12 cellular contexts compared by ENCODE assay signal in the genomic region with DNA sequence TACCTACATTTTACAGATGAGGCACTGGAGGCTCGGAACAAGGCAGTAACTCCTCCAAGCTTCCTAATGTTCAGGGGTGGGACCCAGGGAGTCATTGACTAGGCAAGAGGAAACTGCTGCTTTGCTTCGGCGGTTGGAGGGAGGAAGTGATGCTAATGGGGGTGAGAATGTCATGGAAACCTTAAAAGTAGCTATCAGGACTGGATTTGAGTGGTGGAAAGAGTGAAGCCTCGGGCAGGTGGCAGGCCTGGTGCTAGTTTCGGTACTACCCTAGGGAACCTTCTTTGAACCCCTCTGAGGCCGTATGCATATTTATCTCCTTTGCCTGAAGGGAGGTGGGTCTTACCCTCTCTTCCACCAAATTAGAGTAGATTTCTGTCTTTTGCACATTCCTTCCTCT. TPM values are rescaled to one million over a fixed set of nuclear protein-coding genes. Genes with fewer than 3 reads are reported as not detected.
DNase-seq lines count a peak whose midpoint lies in the region; ATAC-seq and TF ChIP-seq lines count a peak whose summit lies in the region.
"Had no signal": no experiment of that assay in that cellular context is flagged by ENCODE, and none has a peak within 500 bp of the region (broad histone marks: within the 10 kb centered on the region; RNA-seq: fewer than 3 reads in every experiment).

No MANE protein-coding gene starts in this region.

- H3K4me1 Mint-ChIP-seq in T-helper 17 cell (peaks cover 10% of the 10 kb centered on the region), immature natural killer cell (peaks cover 19 to 29% of the 10 kb centered on the region in 2 donors)

- H3K27ac Mint-ChIP-seq in T-helper 17 cell, result peak overlapping the region; percentile 37
- H3K27ac Mint-ChIP-seq in immature natural killer cell, result peak overlapping the region in 5 of 6 donors; percentile 61 to 90 (median 85)

- TSS peak; percentile 52 for BruUV-seq in HCT116 (replicated peaks; lab: Mats Ljungman, UMichigan)

- H3K27ac ChIP-seq in HCT116 (ENCODE audit: low read depth, low read length) (no peak overlapping the region), tibial nerve (no peak overlapping the region)
- H3K27ac ChIP-seq: colonic mucosa had no signal

- no peaks in the 10 kb centered on the region for H3K27me3 ChIP-seq in HCT116 (ENCODE audit: insufficient read depth, low read length)
- H3K27me3 ChIP-seq in tibial nerve, result peaks cover 0 to 34% of the 10 kb centered on the region in 2 donors
- H3K27me3 ChIP-seq: colonic mucosa had no signal

- DNase-seq in GF-D8 (lab: John Stamatoyannopoulos, UW) (peak; percentile 78), HCT116 (ENCODE audit: low read depth, low spot score) (no peak), T-helper 17 cell (no peak), immature natural killer cell (peak; percentile 43 to 57 (median 44)), NCI-H2171 (lab: John Stamatoyannopoulos, UW) (no peak), ACHN (no peak), tibial nerve (ENCODE audit: low spot score in 2 of 2) (no peak)
- DNase-seq: colonic mucosa, NCI-H1694 treated with DMSO at 0.1 percent for 48 hours had no signal

- TF ChIP-seq RAD21 in HCT116 (IDR thresholded peaks at IDR 0.05; ENCODE audit: low read depth), result no peak

- H3K9me3 Mint-ChIP-seq in immature natural killer cell, result no peaks in the 10 kb centered on the region

- H3K4me3 Mint-ChIP-seq in T-helper 17 cell (peak overlapping the region; percentile 77), immature natural killer cell (peak overlapping the region; percentile 79 to 88 (median 84))

- in situ Hi-C loops in ACHN (cut with HindIII; ENCODE audit: low pct_ligation_motif_present, low pct_unique_long_range_greater_than_20kb, low sequenced_read_pairs), result no loop called here

- peaks cover 4% of the 10 kb centered on the region for H3K36me3 Mint-ChIP-seq in T-helper 17 cell (ENCODE audit: low read depth)
- H3K36me3 Mint-ChIP-seq in immature natural killer cell, result no peaks in the 10 kb centered on the region

- RAD21 ChIA-PET in HCT116 (lab: Charles Lee; ENCODE audit: low non-redundant PET in 1 of 2, low total read pairs in 2 of 2, uncharacterized antibody in 2 of 2, unreplicated experiment in 2 of 2), result no interaction called here

- peak overlapping the region; percentile 98 for H3K4me2 ChIP-seq in HCT116 (ENCODE audit: low read length)

- 49 to 58% methylated on average over 6 of the region's 6 CpGs for WGBS in tibial nerve, 2 donors

- intact Hi-C loops in HCT116 (cut with micrococcal nuclease), result no loop called here

- H3K4me3 ChIP-seq in HCT116 (replicated peaks in 1 of 2; ENCODE audit: low read depth in 1 of 2, low read length in 2 of 2) (no peak overlapping the region; a peak in 1 of 4 replicates), tibial nerve (no peak overlapping the region)

- TF ChIP-seq POLR2A in HCT116 (IDR thresholded peaks at IDR 0.05; ENCODE audit: borderline replicate concordance, extremely low read depth, insufficient read depth, insufficient read length), result no peak
- no peak for TF ChIP-seq POLR2A in tibial nerve (IDR thresholded peaks at IDR 0.05)

- H3K27me3 Mint-ChIP-seq in T-helper 17 cell (peaks cover 45% of the 10 kb centered on the region), immature natural killer cell (ENCODE audit: low read depth in 3 of 3) (peaks cover 1 to 8% (median 2%) of the 10 kb centered on the region in 3 donors)

- H3K4me1 ChIP-seq in HCT116 (ENCODE audit: control insufficient read depth in 1 of 2, insufficient read depth in 2 of 2, low read length in 2 of 2), result peaks cover 3 to 34% of the 10 kb centered on the region in 2 experiments; a peak in 3 of 4 replicates
- peaks cover 0 to 17% (median 8%) of the 10 kb centered on the region in 4 donors for H3K4me1 ChIP-seq in tibial nerve

- POLR2A ChIA-PET in HCT116 (lab: Charles Lee), result no interaction called here

- H3K79me2 ChIP-seq in HCT116 (ENCODE audit: insufficient read depth, low read length), result peaks cover 22% of the 10 kb centered on the region

- no peaks in the 10 kb centered on the region for H3K9me2 ChIP-seq in HCT116 (ENCODE audit: insufficient read depth)

- no peaks in the 10 kb centered on the region for H3K36me3 ChIP-seq in HCT116 (ENCODE audit: control insufficient read depth in 1 of 2, insufficient read depth in 2 of 2, low read length in 2 of 2)
- H3K36me3 ChIP-seq in tibial nerve, result no peaks in the 10 kb centered on the region
- H3K36me3 ChIP-seq: colonic mucosa, transverse colon had no signal

- ATAC-seq in HCT116, result no peak
- ATAC-seq in T-helper 17 cell, result peak; percentile 38
- no peak for ATAC-seq in GM18870 (IDR thresholded peaks at IDR 0.05; ENCODE audit: unreplicated experiment)

- TF ChIP-seq EP300 in tibial nerve (IDR thresholded peaks at IDR 0.05), result no peak

- H4K20me1 ChIP-seq in HCT116 (ENCODE audit: insufficient read depth), result no peaks in the 10 kb centered on the region

- TF ChIP-seq CTCF in HCT116 (IDR thresholded peaks at IDR 0.05 in 2 of 3, conservative IDR thresholded peaks at IDR 0.05 in 1 of 3; ENCODE audit: borderline replicate concordance in 1 of 3, insufficient read depth in 1 of 3, low read depth in 2 of 3, low read length in 2 of 3) (no peak), tibial nerve (IDR thresholded peaks at IDR 0.05) (no peak)

- H3K9ac ChIP-seq in HCT116 (ENCODE audit: low read length), result no peak overlapping the region

- no peaks in the 10 kb centered on the region for H3K9me3 ChIP-seq in HCT116 (ENCODE audit: control insufficient read depth in 1 of 2, insufficient read depth in 1 of 2, low read depth in 1 of 2, low read length in 2 of 2)
- no peaks in the 10 kb centered on the region for H3K9me3 ChIP-seq in T-helper 17 cell (ENCODE audit: control insufficient read depth, low read length, poor library complexity, severe bottlenecking)
- no peaks in the 10 kb centered on the region for H3K9me3 ChIP-seq in tibial nerve
- H3K9me3 ChIP-seq: colonic mucosa, transverse colon had no signal

- CTCF ChIA-PET in HCT116 (lab: Charles Lee), result no interaction called here

- no peak overlapping the region for H2AFZ ChIP-seq in HCT116 (ENCODE audit: low read depth, low read length, poor library complexity, severe bottlenecking)

TF ChIP-seq in HCT116, 20 proteins besides CTCF, POLR2A, EP300 and RAD21:
- TF ChIP-seq FOSL1 (IDR thresholded peaks at IDR 0.05; ENCODE audit: low read depth), result no peak
- TF ChIP-seq CEBPB (IDR thresholded peaks at IDR 0.05; ENCODE audit: low read depth), result no peak
- no peak for TF ChIP-seq SP1 (IDR thresholded peaks at IDR 0.05; ENCODE audit: low read depth)
- TF ChIP-seq POLR2AphosphoS5 (IDR thresholded peaks at IDR 0.05; ENCODE audit: low read depth, low read length), result no peak
- TF ChIP-seq, protein P1, sequence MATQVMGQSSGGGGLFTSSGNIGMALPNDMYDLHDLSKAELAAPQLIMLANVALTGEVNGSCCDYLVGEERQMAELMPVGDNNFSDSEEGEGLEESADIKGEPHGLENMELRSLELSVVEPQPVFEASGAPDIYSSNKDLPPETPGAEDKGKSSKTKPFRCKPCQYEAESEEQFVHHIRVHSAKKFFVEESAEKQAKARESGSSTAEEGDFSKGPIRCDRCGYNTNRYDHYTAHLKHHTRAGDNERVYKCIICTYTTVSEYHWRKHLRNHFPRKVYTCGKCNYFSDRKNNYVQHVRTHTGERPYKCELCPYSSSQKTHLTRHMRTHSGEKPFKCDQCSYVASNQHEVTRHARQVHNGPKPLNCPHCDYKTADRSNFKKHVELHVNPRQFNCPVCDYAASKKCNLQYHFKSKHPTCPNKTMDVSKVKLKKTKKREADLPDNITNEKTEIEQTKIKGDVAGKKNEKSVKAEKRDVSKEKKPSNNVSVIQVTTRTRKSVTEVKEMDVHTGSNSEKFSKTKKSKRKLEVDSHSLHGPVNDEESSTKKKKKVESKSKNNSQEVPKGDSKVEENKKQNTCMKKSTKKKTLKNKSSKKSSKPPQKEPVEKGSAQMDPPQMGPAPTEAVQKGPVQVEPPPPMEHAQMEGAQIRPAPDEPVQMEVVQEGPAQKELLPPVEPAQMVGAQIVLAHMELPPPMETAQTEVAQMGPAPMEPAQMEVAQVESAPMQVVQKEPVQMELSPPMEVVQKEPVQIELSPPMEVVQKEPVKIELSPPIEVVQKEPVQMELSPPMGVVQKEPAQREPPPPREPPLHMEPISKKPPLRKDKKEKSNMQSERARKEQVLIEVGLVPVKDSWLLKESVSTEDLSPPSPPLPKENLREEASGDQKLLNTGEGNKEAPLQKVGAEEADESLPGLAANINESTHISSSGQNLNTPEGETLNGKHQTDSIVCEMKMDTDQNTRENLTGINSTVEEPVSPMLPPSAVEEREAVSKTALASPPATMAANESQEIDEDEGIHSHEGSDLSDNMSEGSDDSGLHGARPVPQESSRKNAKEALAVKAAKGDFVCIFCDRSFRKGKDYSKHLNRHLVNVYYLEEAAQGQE (IDR thresholded peaks at IDR 0.05; ENCODE audit: low read depth), result no peak
- no peak for TF ChIP-seq YY1 (IDR thresholded peaks at IDR 0.05; ENCODE audit: extremely low read depth, insufficient replicate concordance, low read depth, low read length)
- TF ChIP-seq, protein P2, sequence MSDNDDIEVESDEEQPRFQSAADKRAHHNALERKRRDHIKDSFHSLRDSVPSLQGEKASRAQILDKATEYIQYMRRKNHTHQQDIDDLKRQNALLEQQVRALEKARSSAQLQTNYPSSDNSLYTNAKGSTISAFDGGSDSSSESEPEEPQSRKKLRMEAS (IDR thresholded peaks at IDR 0.05), result no peak

RNA-seq across cellular contexts. Expression of gene BSPRY, which starts 1.6 kb away (rescaled TPM):
- total RNA-seq in HCT116 (2021; ENCODE audit: unreplicated experiment) (22.7 TPM), T-helper 17 cell (under 1 TPM in 1 of 2 donors, not detected in 1; 0.32 TPM), tibial nerve (under 1 TPM in 3 of 4 donors, not detected in 1; 0.21 to 0.59 (median 0.30) TPM)
- polyA plus RNA-seq in HCT116 (2012), result 31.3 and 36.6 TPM in 2 replicates
- polyA plus RNA-seq in immature natural killer cell, result 1 to 10 TPM; 1.9 to 6.1 (median 3.7) TPM

RNA-seq across cellular contexts. Expression of gene WDR31, which starts 10.9 kb away (rescaled TPM):
- 5.9 TPM for total RNA-seq in HCT116 (2021; ENCODE audit: unreplicated experiment)
- polyA plus RNA-seq in HCT116 (2012), result 3.8 and 4.6 TPM in 2 replicates
- under 1 TPM; 0.82 to 0.86 TPM for total RNA-seq in T-helper 17 cell
- not detected for polyA plus RNA-seq in immature natural killer cell
- total RNA-seq in tibial nerve, result 1 to 10 TPM in 3 of 4 donors, under 1 TPM in 1; 0.60 to 2.8 (median 1.4) TPM

RNA-seq across cellular contexts. Expression of gene HDHD3, which starts 25.8 kb away (rescaled TPM):
- total RNA-seq in HCT116 (2021; ENCODE audit: unreplicated experiment) (21.8 TPM), T-helper 17 cell (10 to 100 TPM; 13.9 to 14.6 TPM), tibial nerve (10 to 100 TPM; 19.7 to 53.5 (median 25.7) TPM)
- 22.8 and 23.8 TPM in 2 replicates for polyA plus RNA-seq in HCT116 (2012)
- polyA plus RNA-seq in immature natural killer cell, result 10 to 100 TPM; 17.4 to 29.7 (median 22.4) TPM

RNA-seq across cellular contexts. Expression of gene RNF183, which starts 47.8 kb away (rescaled TPM):
- total RNA-seq in HCT116 (2021; ENCODE audit: unreplicated experiment) (0.12 TPM), T-helper 17 cell (not detected), tibial nerve (under 1 TPM in 1 of 4 donors, not detected in 3; 0.20 TPM)
- 0.17 and 0.41 TPM in 2 replicates for polyA plus RNA-seq in HCT116 (2012)
- not detected for polyA plus RNA-seq in immature natural killer cell
- total RNA-seq: skeletal muscle tissue had no signal

RNA-seq across cellular contexts. Expression of gene ALAD, which starts 50.1 kb away (rescaled TPM):
- total RNA-seq in HCT116 (2021; ENCODE audit: unreplicated experiment), result 14.0 TPM
- polyA plus RNA-seq in HCT116 (2012), result 15.1 and 15.7 TPM in 2 replicates
- total RNA-seq in T-helper 17 cell, result 10 to 100 TPM; 19.3 to 21.8 TPM
- 10 to 100 TPM; 11.9 to 26.7 (median 19.7) TPM for polyA plus RNA-seq in immature natural killer cell
- 10 to 100 TPM; 36.3 to 80.4 (median 46.8) TPM for total RNA-seq in tibial nerve

Comparison
In these comparisons a context has a peak if more than half of its experiments do, and no peak if none do; other contexts are left out.
1. DNase-seq: peak in GF-D8 (single experiment) and immature natural killer cell (3 of 3); none in HCT116 (single experiment), T-helper 17 cell (0 of 3), NCI-H2171 (single experiment), ACHN (single experiment) and tibial nerve (0 of 2).
2. RNA of gene BSPRY, which starts 1.6 kb away (total RNA-seq): 22.7 TPM in HCT116 (single experiment); 0.32 TPM in T-helper 17 cell and 0.21 to 0.59 TPM in tibial nerve; every median in the first group is over 10 times any median in the second.